8 cellular contexts compared by ENCODE assay signal in genomic region chr2:73986085-73986680, GRCh38. TPM values are rescaled to one million over a fixed set of nuclear protein-coding genes. Genes with fewer than 3 reads are reported as not detected.
A peak's percentile ranks its signal among the peaks of the same experiment; 100 is the strongest.
DNase-seq lines count a peak whose midpoint lies in the region; ATAC-seq lines count a peak whose summit lies in the region.

No MANE protein-coding gene starts in this region.

- H3K4me3 Mint-ChIP-seq in activated CD4-positive, alpha-beta T cell treated with anti-CD3 and anti-CD28 coated beads for 36 hours: peak overlapping the region; percentile 87
- H3K4me3 Mint-ChIP-seq in activated T-helper 1 cell treated with anti-CD3 and anti-CD28 coated beads, Interleukin-12 subunit alpha, Interleukin-12 subunit beta, Interleukin-2, Interleukin-4 antibody, amounts not matched to agents 30 ng/mL and 10 ng/mL and 1 ng/mL, durations not matched to agents 14 hours and 24 hours and 36 hours: peak overlapping the region; percentile 81

- H3K36me3 Mint-ChIP-seq in activated CD4-positive, alpha-beta T cell treated with anti-CD3 and anti-CD28 coated beads for 36 hours (ENCODE audit: low read depth): peaks cover 48% of the 10 kb centered on the region
- peaks cover 36% of the 10 kb centered on the region for H3K36me3 Mint-ChIP-seq in activated T-helper 1 cell treated with anti-CD3 and anti-CD28 coated beads, Interleukin-12 subunit alpha, Interleukin-12 subunit beta, Interleukin-2, Interleukin-4 antibody, amounts not matched to agents 30 ng/mL and 10 ng/mL and 1 ng/mL, durations not matched to agents 14 hours and 24 hours and 36 hours (ENCODE audit: low read depth)

- no peak overlapping the region for H3K27ac ChIP-seq in iPS-20b (ENCODE audit: low read length)
- no peak overlapping the region for H3K27ac ChIP-seq in stomach smooth muscle (ENCODE audit: low read length)

- H3K4me1 Mint-ChIP-seq in activated CD4-positive, alpha-beta T cell treated with anti-CD3 and anti-CD28 coated beads for 36 hours: peaks cover 67% of the 10 kb centered on the region
- peaks cover 78% of the 10 kb centered on the region for H3K4me1 Mint-ChIP-seq in activated T-helper 1 cell treated with anti-CD3 and anti-CD28 coated beads, Interleukin-12 subunit alpha, Interleukin-12 subunit beta, Interleukin-2, Interleukin-4 antibody, amounts not matched to agents 30 ng/mL and 10 ng/mL and 1 ng/mL, durations not matched to agents 14 hours and 24 hours and 36 hours (ENCODE audit: low read depth)

- H3K27me3 Mint-ChIP-seq in activated CD4-positive, alpha-beta T cell treated with anti-CD3 and anti-CD28 coated beads for 36 hours: no peaks in the 10 kb centered on the region
- peaks cover 29% of the 10 kb centered on the region for H3K27me3 Mint-ChIP-seq in activated T-helper 1 cell treated with anti-CD3 and anti-CD28 coated beads, Interleukin-12 subunit alpha, Interleukin-12 subunit beta, Interleukin-2, Interleukin-4 antibody, amounts not matched to agents 30 ng/mL and 10 ng/mL and 1 ng/mL, durations not matched to agents 14 hours and 24 hours and 36 hours (ENCODE audit: insufficient read depth)

- ATAC-seq in activated CD4-positive, alpha-beta T cell treated with anti-CD3 and anti-CD28 coated beads for 36 hours: peak; percentile 20

- H3K36me3 ChIP-seq in iPS-20b (ENCODE audit: insufficient read depth, low read depth, low read length): peaks cover 18% of the 10 kb centered on the region; the same call in 1 of the 2 replicates
- no peaks in the 10 kb centered on the region for H3K36me3 ChIP-seq in stomach smooth muscle (ENCODE audit: control insufficient read depth in 2 of 2, insufficient read depth in 2 of 2, low read length in 2 of 2)

- POLR2A ChIA-PET in activated CD4-positive, alpha-beta T cell treated with anti-CD3 and anti-CD28 coated beads for 36 hours (lab: Charles Lee): interaction anchor here (0.6 to 2.3 kb wide), 7 partner anchors 9 to 472 kb away, joined by 3 to 9 read pairs (median 4); partner anchors contain the start of genes TPRKB and WBP1

- H3K27ac Mint-ChIP-seq in activated CD4-positive, alpha-beta T cell treated with anti-CD3 and anti-CD28 coated beads for 36 hours: peak overlapping the region; percentile 73
- peak overlapping the region; percentile 91 for H3K27ac Mint-ChIP-seq in activated T-helper 1 cell treated with anti-CD3 and anti-CD28 coated beads, Interleukin-12 subunit alpha, Interleukin-12 subunit beta, Interleukin-2, Interleukin-4 antibody, amounts not matched to agents 30 ng/mL and 10 ng/mL and 1 ng/mL, durations not matched to agents 14 hours and 24 hours and 36 hours

- intact Hi-C loops in activated CD4-positive, alpha-beta T cell treated with anti-CD3 and anti-CD28 coated beads for 36 hours (cut with DNase I, micrococcal nuclease): loop anchor here (1.0 to 10.0 kb wide), 9 partner anchors 41 to 161 kb away; partner anchors contain the start of genes BOLA3 (in 1 of the 2), DGUOK (in 1 of the 2) and STAMBP (in 1 of the 2)
- intact Hi-C loops in activated T-helper 1 cell treated with anti-CD3 and anti-CD28 coated beads, Interleukin-12 subunit alpha, Interleukin-12 subunit beta, Interleukin-2, Interleukin-4 antibody, amounts not matched to agents 30 ng/mL and 10 ng/mL and 1 ng/mL, durations not matched to agents 14 hours and 24 hours and 36 hours (cut with micrococcal nuclease): loop anchor here (1.0 to 10.0 kb wide), 7 partner anchors 8 to 469 kb away; partner anchors contain the start of genes BOLA3, INO80B, MTHFD2 and STAMBP

- H3K4me3 ChIP-seq in iPS-20b (ENCODE audit: low read length) (peak overlapping the region; percentile 75), stomach smooth muscle (ENCODE audit: low read length in 2 of 2) (peak overlapping the region; percentile 68 to 73)

- H3K27me3 ChIP-seq in iPS-20b (ENCODE audit: insufficient read depth, low read length) (peaks cover 38% of the 10 kb centered on the region), stomach smooth muscle (ENCODE audit: control insufficient read depth in 1 of 2, insufficient read depth in 2 of 2, low read length in 2 of 2) (peaks cover 0 to 2% of the 10 kb centered on the region in 2 donors)

- CTCF ChIA-PET in activated CD4-positive, alpha-beta T cell treated with anti-CD3 and anti-CD28 coated beads for 36 hours (lab: Charles Lee): interaction anchor here (0.6 to 2.9 kb wide), 9 partner anchors 10 to 163 kb away, joined by 3 to 16 read pairs (median 4); no protein-coding TSS in a partner anchor

- H3K4me1 ChIP-seq in iPS-20b (ENCODE audit: insufficient read depth, low read length): peaks cover 30% of the 10 kb centered on the region
- peaks cover 41% of the 10 kb centered on the region for H3K4me1 ChIP-seq in stomach smooth muscle (ENCODE audit: control insufficient read depth, insufficient read depth, low read length)

- H3K9me3 Mint-ChIP-seq in activated CD4-positive, alpha-beta T cell treated with anti-CD3 and anti-CD28 coated beads for 36 hours (ENCODE audit: low read depth): peaks cover 7% of the 10 kb centered on the region
- peaks cover 9% of the 10 kb centered on the region for H3K9me3 Mint-ChIP-seq in activated T-helper 1 cell treated with anti-CD3 and anti-CD28 coated beads, Interleukin-12 subunit alpha, Interleukin-12 subunit beta, Interleukin-2, Interleukin-4 antibody, amounts not matched to agents 30 ng/mL and 10 ng/mL and 1 ng/mL, durations not matched to agents 14 hours and 24 hours and 36 hours

- DNase-seq in activated CD4-positive, alpha-beta T cell treated with anti-CD3 and anti-CD28 coated beads for 36 hours: peak; percentile 72
- no peak for DNase-seq in activated CD4-positive, alpha-beta T cell treated with anti-CD3 and anti-CD28 coated beads, Interleukin-2, amount 50 U/mL, for 4 hours
- DNase-seq in activated T-helper 1 cell treated with anti-CD3 and anti-CD28 coated beads, Interleukin-12 subunit alpha, Interleukin-12 subunit beta, Interleukin-2, Interleukin-4 antibody, amounts not matched to agents 30 ng/mL and 10 ng/mL and 1 ng/mL, durations not matched to agents 14 hours and 24 hours and 36 hours (ENCODE audit: low spot score): no peak
- DNase-seq in ecto neural progenitor cell (ENCODE audit: low spot score) (no peak), NCI-H2081 treated with DMSO at 0.1 percent for 48 hours (lab: John Stamatoyannopoulos, UW) (no peak), RPMI8226 (no peak)

- H3K9ac ChIP-seq in iPS-20b (ENCODE audit: low read depth, low read length) (peak overlapping the region; percentile 85; the same call in 1 of the 2 replicates), stomach smooth muscle (ENCODE audit: low read length in 2 of 2) (peak overlapping the region in 1 of 2 donors; percentile 70)

- no peaks in the 10 kb centered on the region for H3K9me3 ChIP-seq in iPS-20b (ENCODE audit: insufficient read depth, low read depth, low read length)
- no peaks in the 10 kb centered on the region for H3K9me3 ChIP-seq in stomach smooth muscle (ENCODE audit: control insufficient read depth in 2 of 2, low read length in 2 of 2)

RNA-seq across cellular contexts. Expression of gene TET3, which starts 1.5 kb away (rescaled TPM):
- 10 to 100 TPM; 15.0 to 17.3 TPM for total RNA-seq in activated CD4-positive, alpha-beta T cell treated with anti-CD3 and anti-CD28 coated beads for 36 hours
- total RNA-seq in activated T-helper 1 cell treated with anti-CD3 and anti-CD28 coated beads, Interleukin-12 subunit alpha, Interleukin-12 subunit beta, Interleukin-2, Interleukin-4 antibody, amounts not matched to agents 30 ng/mL and 10 ng/mL and 1 ng/mL, durations not matched to agents 14 hours and 24 hours and 36 hours: 19.2 and 20.5 TPM in 2 replicates

RNA-seq across cellular contexts. Expression of gene DGUOK, which starts 59.5 kb away (rescaled TPM):
- 100 to 1,000 TPM in 1 of 2 experiments, 10 to 100 TPM in 1; 97.6 to 119 TPM for total RNA-seq in activated CD4-positive, alpha-beta T cell treated with anti-CD3 and anti-CD28 coated beads for 36 hours
- total RNA-seq in activated T-helper 1 cell treated with anti-CD3 and anti-CD28 coated beads, Interleukin-12 subunit alpha, Interleukin-12 subunit beta, Interleukin-2, Interleukin-4 antibody, amounts not matched to agents 30 ng/mL and 10 ng/mL and 1 ng/mL, durations not matched to agents 14 hours and 24 hours and 36 hours: 92.8 and 98.0 TPM in 2 replicates
